Comparison of ENCODE assay signal across 9 cellular contexts in genomic region chr12:80709811-80710726, GRCh38. TPM values are rescaled to one million over a fixed set of nuclear protein-coding genes. Genes with fewer than 3 reads are reported as not detected.
A peak's percentile ranks its signal among the peaks of the same experiment; 100 is the strongest.
DNase-seq lines count a peak whose midpoint lies in the region; FAIRE-seq and TF ChIP-seq lines count a peak whose summit lies in the region.
"Had no signal": no experiment of that assay in that cellular context is flagged by ENCODE, and none has a peak within 500 bp of the region (broad histone marks: within the 10 kb centered on the region; RNA-seq: fewer than 3 reads in every experiment).

No MANE protein-coding gene starts in this region.

- DNase-seq in GM12865 (ENCODE audit: low read depth) = peak; percentile 55
- peak; percentile 38 for DNase-seq in H7
- peak; percentile 35 for DNase-seq in NT2/D1 (ENCODE audit: low read depth, low spot score)
- peak; percentile 70 for DNase-seq in islet precursor cell
- no peak for DNase-seq in activated CD8-positive, alpha-beta memory T cell treated with anti-CD3 and anti-CD28 coated beads for 24 hours
- no peak for DNase-seq in amygdala (lab: John Stamatoyannopoulos, UW)
- no peak for DNase-seq in urothelium cell line (ENCODE audit: low spot score)
- no peak for DNase-seq in hepatic stellate cell (ENCODE audit: low spot score)
- DNase-seq: activated CD4-positive, CD25-positive, alpha-beta regulatory T cell treated with anti-CD3 and anti-CD28 coated beads, Interleukin-2, amount 50 U/mL, for 72 hours had no signal

- H3K9me3 ChIP-seq in NT2/D1 (ENCODE audit: insufficient read depth, low read length) = peaks cover 5% of the 10 kb centered on the region; the same call in 1 of the 2 replicates

- H3K36me3 ChIP-seq in H7 (replicated peaks; ENCODE audit: control insufficient read depth, insufficient read depth, low read length) = no peaks in the 10 kb centered on the region
- H3K36me3 ChIP-seq in NT2/D1 (ENCODE audit: insufficient read depth, insufficient read length, low read length) = no peaks in the 10 kb centered on the region

- FAIRE-seq in urothelium cell line (lab: Jason Lieb, UNC) = no peak

- peak; percentile 63 for TF ChIP-seq CTCF in GM12865 (IDR thresholded peaks at IDR 0.05; ENCODE audit: insufficient read depth, low read depth, low read length, missing control alignments)

- no peak overlapping the region for H3K4me3 ChIP-seq in GM12865 (ENCODE audit: low read depth, low read length)
- peak overlapping the region; percentile 29; the same call in 1 of the 2 replicates for H3K4me3 ChIP-seq in H7 (ENCODE audit: insufficient read depth, low read depth, low read length)
- no peak overlapping the region for H3K4me3 ChIP-seq in NT2/D1 (ENCODE audit: insufficient read length, low read depth)

- H3K9ac ChIP-seq in NT2/D1 (ENCODE audit: insufficient read length, low read depth) = no peak overlapping the region

- peaks cover 90% of the 10 kb centered on the region for H3K27me3 ChIP-seq in H7 (ENCODE audit: control insufficient read depth, insufficient read depth, low read length)
- H3K27me3 ChIP-seq in NT2/D1 (ENCODE audit: insufficient read depth, insufficient read length) = no peaks in the 10 kb centered on the region

- peaks cover 2% of the 10 kb centered on the region for H3K4me1 ChIP-seq in NT2/D1 (ENCODE audit: insufficient read depth, insufficient read length)

RNA-seq across cellular contexts. Expression of gene MYF6, which starts 2.6 kb away (rescaled TPM):
- 0.11 TPM in 1 of 2 replicates, not detected in the other for total RNA-seq in H7 (2014; rRNA removed; shearing (Covaris generic))

RNA-seq across cellular contexts. Expression of gene MYF5, which starts 6.6 kb away (rescaled TPM):
- total RNA-seq in H7 (2014; rRNA removed; shearing (Covaris generic)) = 0.11 TPM in 1 of 2 replicates, not detected in the other

Comparison
In these comparisons a context has a peak if more than half of its experiments do, and no peak if none do; other contexts are left out.
1. DNase-seq: peak in GM12865 (single experiment), H7 (single experiment), NT2/D1 (single experiment) and islet precursor cell (single experiment); none in activated CD8-positive, alpha-beta memory T cell treated with anti-CD3 and anti-CD28 coated beads for 24 hours (single experiment), amygdala (0 of 56), urothelium cell line (single experiment) and hepatic stellate cell (single experiment).